ENCODE assay signal across 14 cellular contexts in genomic region chr6:5205035-5205469, GRCh38. TPM values are rescaled to one million over a fixed set of nuclear protein-coding genes. Genes with fewer than 3 reads are reported as not detected.
DNase-seq lines count a peak whose midpoint lies in the region; ATAC-seq and TF ChIP-seq lines count a peak whose summit lies in the region.
"Had no signal": no experiment of that assay in that cellular context is flagged by ENCODE, and none has a peak within 500 bp of the region (broad histone marks: within the 10 kb centered on the region; RNA-seq: fewer than 3 reads in every experiment).

No MANE protein-coding gene starts in this region.

- ATAC-seq in body of pancreas, result no peak
- ATAC-seq in right cardiac atrium, result peak; percentile 15 to 56
- ATAC-seq in sciatic nerve, result peak; percentile 48
- no peak for ATAC-seq in GM19324 (IDR thresholded peaks at IDR 0.05; ENCODE audit: low FRiP score, unreplicated experiment)
- no peak for ATAC-seq in GM18867 (IDR thresholded peaks at IDR 0.05; ENCODE audit: unreplicated experiment)
- ATAC-seq: stimulated activated memory B cell treated with anti-CD40 and anti-IgM and Interleukin-4, amounts not matched to agents 10 μg/mL and 1 μg/mL and 100 μg/mL, for 72 hours; T-helper 17 cell had no signal

- no peak for TF ChIP-seq POLR2A in body of pancreas (IDR thresholded peaks at IDR 0.05)

- peaks cover 20% of the 10 kb centered on the region for H3K4me1 ChIP-seq in body of pancreas
- H3K4me1 ChIP-seq in right cardiac atrium (ENCODE audit: control insufficient read depth, insufficient read depth, low read length), result peaks cover 19% of the 10 kb centered on the region

- TF ChIP-seq CTCF in body of pancreas (IDR thresholded peaks at IDR 0.05), result no peak

- 67 to 77% methylated on average over 5 of the region's 5 CpGs for WGBS in body of pancreas, 2 donors
- 29% methylated on average over 5 of the region's 5 CpGs for WGBS in right cardiac atrium

- intact Hi-C loops in body of pancreas (cut with DNase I) (no loop called here), right cardiac atrium (cut with DNase I) (no loop called here), sciatic nerve (cut with DNase I) (no loop called here)

- H3K9me3 ChIP-seq in body of pancreas, result no peaks in the 10 kb centered on the region
- no peaks in the 10 kb centered on the region for H3K9me3 ChIP-seq in right cardiac atrium (ENCODE audit: control insufficient read depth, low read length)

- peak overlapping the region in 3 of 4 donors; percentile 24 to 73 (median 53) for H3K27ac ChIP-seq in body of pancreas
- peak overlapping the region; percentile 95 for H3K27ac ChIP-seq in right cardiac atrium (ENCODE audit: low read length)

- H3K36me3 ChIP-seq in body of pancreas (replicated peaks in 1 of 2; ENCODE audit: insufficient read depth in 1 of 2, low read depth in 2 of 2), result no peaks in the 10 kb centered on the region

- DNase-seq in Ammon's horn (ENCODE audit: low spot score) (peak; percentile 23), body of pancreas (no peak), right cardiac atrium (peak; percentile 24 to 56 (median 55)), sciatic nerve (ENCODE audit: low spot score) (no peak), DMS79 (lab: John Stamatoyannopoulos, UW) (no peak), occipital lobe (lab: John Stamatoyannopoulos, UW) (no peak)
- DNase-seq: activated CD8-positive, alpha-beta memory T cell treated with anti-CD3 and anti-CD28 coated beads for 24 hours; Karpas-422; naive thymus-derived CD4-positive, alpha-beta T cell; NCI-H2171 treated with DMSO at 0.1 percent for 48 hours; T-helper 17 cell had no signal

- H3K27me3 ChIP-seq in body of pancreas, result no peaks in the 10 kb centered on the region
- no peaks in the 10 kb centered on the region for H3K27me3 ChIP-seq in right cardiac atrium (ENCODE audit: control insufficient read depth, insufficient read depth)

- H3K4me3 ChIP-seq in body of pancreas (no peak overlapping the region), right cardiac atrium (ENCODE audit: low read length) (no peak overlapping the region)

RNA-seq across cellular contexts. Expression of gene LYRM4, which starts 55.7 kb away (rescaled TPM):
- total RNA-seq in body of pancreas (10 to 100 TPM; 15.3 to 18.5 TPM), right cardiac atrium (10 to 100 TPM; 20.2 to 30.5 (median 27.8) TPM), sciatic nerve (21.7 TPM), occipital lobe (16.2 TPM)
- polyA plus RNA-seq in right cardiac atrium, result 22.2 TPM

RNA-seq across cellular contexts. Expression of gene FARS2, which starts 56.3 kb away (rescaled TPM):
- total RNA-seq in body of pancreas, result 1 to 10 TPM; 6.5 to 9.6 TPM
- total RNA-seq in right cardiac atrium, result 10 to 100 TPM; 15.4 to 19.6 (median 16.9) TPM
- 13.9 TPM for polyA plus RNA-seq in right cardiac atrium
- total RNA-seq in sciatic nerve, result 17.8 TPM
- 24.8 TPM for total RNA-seq in occipital lobe

Comparison
In these comparisons a context has a peak if more than half of its experiments do, and no peak if none do; other contexts are left out.
1. DNase-seq: peak in Ammon's horn (single experiment) and right cardiac atrium (3 of 3); none in body of pancreas (0 of 4), sciatic nerve (single experiment), DMS79 (single experiment) and occipital lobe (single experiment).
2. ATAC-seq: peak in right cardiac atrium (2 of 2) and sciatic nerve (single experiment); none in body of pancreas (single experiment), GM19324 (single experiment) and GM18867 (single experiment).